Comparison of ENCODE assay signal across 1 cellular context in genomic region chr15:100338971-100339444, GRCh38.
TF ChIP-seq lines count a peak whose summit lies in the region.

No MANE protein-coding gene starts in this region.

TF ChIP-seq in H1, 55 proteins besides CTCF, POLR2A, EP300 and RAD21 (continued from another document):
- TF ChIP-seq CHD7 (IDR thresholded peaks at IDR 0.05; ENCODE audit: insufficient replicate concordance, low read length): no peak
- TF ChIP-seq CHD1 (IDR thresholded peaks at IDR 0.05; ENCODE audit: low read depth, low read length): no peak
- TF ChIP-seq GABPA (IDR thresholded peaks at IDR 0.05; ENCODE audit: borderline replicate concordance, insufficient read depth, low read length): no peak
- TF ChIP-seq CEBPB (IDR thresholded peaks at IDR 0.05; ENCODE audit: low read depth, low read length): no peak
- no peak for TF ChIP-seq TAF1 (IDR thresholded peaks at IDR 0.05; ENCODE audit: low read depth, low read length)
- TF ChIP-seq HDAC6 (IDR thresholded peaks at IDR 0.05; ENCODE audit: low read depth, low read length): no peak
- TF ChIP-seq SP4 (IDR thresholded peaks at IDR 0.05; ENCODE audit: low read length): no peak
- TF ChIP-seq NANOG (IDR thresholded peaks at IDR 0.05; ENCODE audit: insufficient read depth, low read depth, low read length, poor library complexity, severe bottlenecking): no peak
- TF ChIP-seq GTF2F1 (IDR thresholded peaks at IDR 0.05; ENCODE audit: borderline replicate concordance, low read depth, low read length): no peak
- TF ChIP-seq POLR2AphosphoS5 (IDR thresholded peaks at IDR 0.05; ENCODE audit: low read depth, low read length): no peak
